20 cellular contexts compared by ENCODE assay signal in genomic region chr1:226810681-226811080, GRCh38.
"Had no signal": no experiment of that assay in that cellular context is flagged by ENCODE, and none has a peak within 500 bp of the region (broad histone marks: within the 10 kb centered on the region; RNA-seq: fewer than 3 reads in every experiment).

No MANE protein-coding gene starts in this region.

- H3K4me1 ChIP-seq: right lobe of liver had no signal

- H3K4me3 ChIP-seq: right lobe of liver, transverse colon had no signal

- H3K9me3 Mint-ChIP-seq: activated naive CD8-positive, alpha-beta T cell treated with anti-CD3 and anti-CD28 coated beads for 36 hours; activated T-cell treated with anti-CD3 and anti-CD28 coated beads, Interleukin-2, amount 50 U/mL, for 24 hours; activated T-helper 2 cell treated with anti-CD3 and anti-CD28 coated beads, Interferon-gamma antibody, Interleukin-2, Interleukin-4, amounts not matched to agents 10 μg/mL and 5 μg/mL and 100 μg/mL, durations not matched to agents 14 hours and 24 hours and 36 hours; memory B cell; nephron progenitor cell had no signal

- H3K27ac Mint-ChIP-seq: activated naive CD8-positive, alpha-beta T cell treated with anti-CD3 and anti-CD28 coated beads for 36 hours; activated T-helper 2 cell treated with anti-CD3 and anti-CD28 coated beads, Interferon-gamma antibody, Interleukin-2, Interleukin-4, amounts not matched to agents 10 μg/mL and 5 μg/mL and 100 μg/mL, durations not matched to agents 14 hours and 24 hours and 36 hours; memory B cell; nephron progenitor cell; stimulated activated naive B cell treated with anti-CD40 and anti-IgM and Interleukin-4, amounts not matched to agents 10 μg/mL and 1 μg/mL and 100 μg/mL, for 72 hours had no signal

- DNase-seq: activated CD4-positive, CD25-positive, alpha-beta regulatory T cell treated with anti-CD3 and anti-CD28 coated beads, Interleukin-2, amount 50 U/mL, for 72 hours; activated naive CD4-positive, alpha-beta T cell treated with Interleukin-2 at 50 U/mL for 16 hours; activated naive CD8-positive, alpha-beta T cell treated with anti-CD3 and anti-CD28 coated beads for 36 hours; activated T-cell treated with anti-CD3 and anti-CD28 coated beads, Interleukin-2, amount 50 U/mL, for 24 hours; dermis blood vessel endothelial cell; effector CD8-positive, alpha-beta T cell; left cardiac atrium; nephron progenitor cell; right lobe of liver; small intestine; stimulated activated CD4-positive, alpha-beta T cell treated with anti-CD3 and anti-CD28 coated beads, Interleukin-15, amount 100 ng/mL, for 24 hours; stimulated activated CD8-positive, alpha-beta memory T cell treated with anti-CD3 and anti-CD28 coated beads, Interleukin-4, amount 100 ng/mL, for 48 hours; stimulated activated naive B cell treated with anti-CD40 and anti-IgM and Interleukin-4, amounts not matched to agents 10 μg/mL and 1 μg/mL and 100 μg/mL, for 72 hours; transverse colon; WERI-Rb-1 had no signal

- H3K27me3 ChIP-seq: right lobe of liver, transverse colon had no signal

- H3K4me3 Mint-ChIP-seq: activated naive CD8-positive, alpha-beta T cell treated with anti-CD3 and anti-CD28 coated beads for 36 hours; activated T-cell treated with anti-CD3 and anti-CD28 coated beads, Interleukin-2, amount 50 U/mL, for 24 hours; memory B cell; nephron progenitor cell; stimulated activated naive B cell treated with anti-CD40 and anti-IgM and Interleukin-4, amounts not matched to agents 10 μg/mL and 1 μg/mL and 100 μg/mL, for 72 hours had no signal

- H3K36me3 ChIP-seq: right lobe of liver, transverse colon, WERI-Rb-1 had no signal

- H3K36me3 Mint-ChIP-seq: activated naive CD8-positive, alpha-beta T cell treated with anti-CD3 and anti-CD28 coated beads for 36 hours; memory B cell; stimulated activated naive B cell treated with anti-CD40 and anti-IgM and Interleukin-4, amounts not matched to agents 10 μg/mL and 1 μg/mL and 100 μg/mL, for 72 hours had no signal

- H3K9me3 ChIP-seq: right lobe of liver, transverse colon had no signal

- H3K27me3 Mint-ChIP-seq: activated naive CD8-positive, alpha-beta T cell treated with anti-CD3 and anti-CD28 coated beads for 36 hours; activated T-cell treated with anti-CD3 and anti-CD28 coated beads, Interleukin-2, amount 50 U/mL, for 24 hours; memory B cell; stimulated activated naive B cell treated with anti-CD40 and anti-IgM and Interleukin-4, amounts not matched to agents 10 μg/mL and 1 μg/mL and 100 μg/mL, for 72 hours had no signal

- ATAC-seq: left cardiac atrium; right lobe of liver; stimulated activated naive B cell treated with anti-CD40 and anti-IgM and Interleukin-4, amounts not matched to agents 10 μg/mL and 1 μg/mL and 100 μg/mL, for 72 hours had no signal

- FAIRE-seq: bronchial epithelial cell, frontal cortex, small intestine, urothelium cell line had no signal

- H3K4me1 Mint-ChIP-seq: memory B cell; stimulated activated naive B cell treated with anti-CD40 and anti-IgM and Interleukin-4, amounts not matched to agents 10 μg/mL and 1 μg/mL and 100 μg/mL, for 72 hours had no signal

- H3K27ac ChIP-seq: right lobe of liver, WERI-Rb-1 had no signal
